10 cellular contexts compared by ENCODE assay signal in the genomic region with DNA sequence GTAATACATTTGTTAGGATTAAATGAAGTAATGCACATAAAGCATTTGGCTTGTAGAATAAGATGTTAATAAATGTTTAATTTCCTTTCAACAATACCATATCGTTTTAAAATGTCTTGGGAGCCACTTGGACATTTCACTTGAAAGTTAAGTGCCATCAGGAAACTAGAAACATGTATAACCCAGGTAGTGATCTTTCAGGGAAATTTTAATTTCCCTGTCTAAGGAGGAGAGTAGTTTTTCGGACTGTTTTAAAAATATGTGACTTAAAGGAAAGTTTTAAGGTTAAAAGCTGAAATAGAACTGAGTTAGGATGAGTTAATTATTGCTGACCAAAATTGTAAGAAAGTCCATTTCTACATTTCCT. TPM values are rescaled to one million over a fixed set of nuclear protein-coding genes. Genes with fewer than 3 reads are reported as not detected.
DNase-seq lines count a peak whose midpoint lies in the region; ATAC-seq and TF ChIP-seq lines count a peak whose summit lies in the region.
"Had no signal": no experiment of that assay in that cellular context is flagged by ENCODE, and none has a peak within 500 bp of the region (broad histone marks: within the 10 kb centered on the region; RNA-seq: fewer than 3 reads in every experiment).

No MANE protein-coding gene starts in this region.

- peaks cover 41% of the 10 kb centered on the region for H3K4me1 ChIP-seq in RWPE2 (ENCODE audit: insufficient read depth, poor library complexity, severe bottlenecking)
- peaks cover 3% of the 10 kb centered on the region for H3K4me1 ChIP-seq in prostate gland (replicated peaks)
- H3K4me1 ChIP-seq: uterus had no signal

- H3K9me3 ChIP-seq in RWPE2 (ENCODE audit: severe bottlenecking) (no peaks in the 10 kb centered on the region), prostate gland (no peaks in the 10 kb centered on the region)
- H3K9me3 ChIP-seq: uterus had no signal

- CTCF ChIA-PET in GM10248 (lab: Yijun Ruan, JAX), result interaction anchor here (1.0 kb wide), 1 partner anchor 75 kb away, joined by 4 read pairs; no protein-coding TSS in a partner anchor

- WGBS in prostate gland, result 37% methylated on average over 2 of the region's 2 CpGs

- intact Hi-C loops in prostate gland (cut with DNase I), result no loop called here

- H3K27ac ChIP-seq in RWPE2 (ENCODE audit: poor library complexity, severe bottlenecking) (peak overlapping the region; percentile 85), epithelial cell of prostate (peak overlapping the region; percentile 82), prostate gland (peak overlapping the region; percentile 6 to 30)
- H3K27ac ChIP-seq: uterus had no signal

- H3K36me3 ChIP-seq in GM06990 (ENCODE audit: control insufficient read depth, insufficient read depth, low read length) (no peaks in the 10 kb centered on the region), RWPE2 (ENCODE audit: low read depth) (peaks cover 3% of the 10 kb centered on the region; the same call in 1 of the 2 replicates), prostate gland (no peaks in the 10 kb centered on the region)
- H3K36me3 ChIP-seq: uterus had no signal

- DNase-seq in GM06990 (ENCODE audit: extremely low read depth, insufficient read length), result no peak
- DNase-seq in RWPE2 (ENCODE audit: low spot score), result no peak
- DNase-seq in epithelial cell of prostate (ENCODE audit: low read depth, low spot score), result no peak
- no peak for DNase-seq in prostate gland (ENCODE audit: low spot score)
- no peak for DNase-seq in stimulated activated CD4-positive, alpha-beta T cell treated with anti-CD3 and anti-CD28 coated beads, Interleukin-12 subunit alpha, Interleukin-12 subunit beta, amount 100 ng/mL, for 4 hours
- DNase-seq in GM10248 (ENCODE audit: extremely low spot score), result no peak
- DNase-seq in SIG-M5 (lab: John Stamatoyannopoulos, UW), result no peak
- DNase-seq: NCI-H1105, uterus had no signal

- ATAC-seq in RWPE2 (ENCODE audit: low read depth) (no peak), GM21737 (IDR thresholded peaks at IDR 0.05; ENCODE audit: unreplicated experiment) (no peak)

- POLR2A ChIA-PET in GM10248 (lab: Yijun Ruan, JAX), result no interaction called here

- no peak for TF ChIP-seq POLR2A in prostate gland (IDR thresholded peaks at IDR 0.05)

- H3K4me3 ChIP-seq in GM06990 (replicated peaks; ENCODE audit: low read depth, low read length), result peak overlapping the region; percentile 50
- H3K4me3 ChIP-seq in RWPE2 (ENCODE audit: severe bottlenecking), result peak overlapping the region; percentile 3
- H3K4me3 ChIP-seq in prostate gland, result no peak overlapping the region
- H3K4me3 ChIP-seq: uterus had no signal

- TF ChIP-seq CTCF in GM06990 (IDR thresholded peaks at IDR 0.05; ENCODE audit: insufficient read depth, low read length, poor library complexity, severe bottlenecking) (no peak), RWPE2 (IDR thresholded peaks at IDR 0.05; ENCODE audit: poor library complexity, severe bottlenecking) (no peak), prostate gland (IDR thresholded peaks at IDR 0.05) (no peak), GM10248 (IDR thresholded peaks at IDR 0.05; ENCODE audit: control extremely low read depth, extremely low read depth, low read depth, missing control alignments) (no peak)

- H3K27me3 ChIP-seq in GM06990 (replicated peaks; ENCODE audit: control insufficient read depth, insufficient read depth, low read length) (no peaks in the 10 kb centered on the region), RWPE2 (ENCODE audit: insufficient read depth, poor library complexity, severe bottlenecking) (no peaks in the 10 kb centered on the region), prostate gland (replicated peaks; ENCODE audit: insufficient read depth) (no peaks in the 10 kb centered on the region)
- H3K27me3 ChIP-seq: uterus had no signal

RNA-seq across cellular contexts. Expression of a gene that starts 18.0 kb away (rescaled TPM):
- 10 to 100 TPM; 51.0 to 63.5 TPM for total RNA-seq in prostate gland

Comparison
In these comparisons a context has a peak if more than half of its experiments do, and no peak if none do; other contexts are left out.
1. H3K4me3 ChIP-seq: peak in GM06990 (single experiment) and RWPE2 (single experiment); none in prostate gland (0 of 2).
2. H3K27ac ChIP-seq: peak in every context shown above with its lines; median percentile 85 in RWPE2; 82 in epithelial cell of prostate; 18 in prostate gland.